In the genomic region with DNA sequence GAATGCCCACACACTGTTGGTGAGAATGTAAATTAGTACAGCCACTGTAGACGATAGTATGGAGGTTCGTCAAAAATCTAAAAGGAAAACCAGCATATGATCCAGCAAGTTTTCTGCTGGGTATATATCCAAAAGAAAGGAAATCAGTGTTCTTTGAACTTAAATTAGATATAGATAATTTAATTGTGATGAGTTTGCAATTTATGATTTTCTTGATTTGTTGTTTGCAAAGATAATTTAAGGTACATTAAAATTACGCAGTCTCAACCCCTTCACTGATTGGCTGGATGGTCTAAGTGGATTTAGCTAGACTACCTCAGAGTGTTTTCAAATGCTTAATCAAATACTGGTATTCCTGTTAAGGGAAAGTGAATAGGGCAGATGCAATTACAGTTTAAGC, we compare ENCODE assay signal across 1 cellular context.
TF ChIP-seq lines count a peak whose summit lies in the region.

No MANE protein-coding gene starts in this region.

TF ChIP-seq in K562, 482 proteins besides CTCF, POLR2A, EP300 and RAD21 (continued from another document):
- TF ChIP-seq NR1H2 (CRISPR knock-in tag; IDR thresholded peaks at IDR 0.05), result no peak
- peak; percentile 42 for TF ChIP-seq MAFG (tag; conservative IDR thresholded peaks at IDR 0.05)
